Comparison of ENCODE assay signal across 10 cellular contexts in genomic region chr6:15427360-15428070, GRCh38.
DNase-seq lines count a peak whose midpoint lies in the region; ATAC-seq and TF ChIP-seq lines count a peak whose summit lies in the region.
"Had no signal": no experiment of that assay in that cellular context is flagged by ENCODE, and none has a peak within 500 bp of the region (broad histone marks: within the 10 kb centered on the region; RNA-seq: fewer than 3 reads in every experiment).

No MANE protein-coding gene starts in this region.

- peaks cover 10% of the 10 kb centered on the region for H3K36me3 Mint-ChIP-seq in nephron (ENCODE audit: low read depth)

- TF ChIP-seq CTCF in brain microvascular endothelial cell (IDR thresholded peaks at IDR 0.05; ENCODE audit: low read depth, low read length, missing control alignments) (no peak), nephron (IDR thresholded peaks at IDR 0.05; ENCODE audit: unreplicated experiment in 3 of 3) (no peak)

- H3K9me3 Mint-ChIP-seq in nephron = no peaks in the 10 kb centered on the region

- H3K27ac Mint-ChIP-seq in nephron = peak overlapping the region in 2 of 3 experiments; percentile 47 to 62

- no peak overlapping the region for H3K4me3 ChIP-seq in brain microvascular endothelial cell (ENCODE audit: low read depth, low read length)

- no peak overlapping the region for H3K27ac ChIP-seq in brain microvascular endothelial cell

- ATAC-seq in GM18873 (IDR thresholded peaks at IDR 0.05; ENCODE audit: low FRiP score, unreplicated experiment) = no peak
- ATAC-seq: Panc1 had no signal

- no peaks in the 10 kb centered on the region for H3K27me3 Mint-ChIP-seq in nephron (ENCODE audit: low read depth)

- in situ Hi-C loops in brain microvascular endothelial cell (cut with HindIII; ENCODE audit: low pct_ligation_motif_present, low sequenced_read_pairs) = no loop called here

- no peaks in the 10 kb centered on the region for H3K27me3 ChIP-seq in brain microvascular endothelial cell (replicated peaks)

- H3K4me1 Mint-ChIP-seq in nephron = peaks cover 62% of the 10 kb centered on the region

- DNase-seq in NCI-H82 (lab: John Stamatoyannopoulos, UW) (peak; percentile 19), NCI-H82 treated with DMSO at 0.1 percent for 48 hours (lab: John Stamatoyannopoulos, UW; ENCODE audit: unreplicated experiment) (no peak), NCI-H187 treated with DMSO at 0.1 percent for 48 hours (lab: John Stamatoyannopoulos, UW) (peak; percentile 64), brain microvascular endothelial cell (peak; percentile 47), cortex of kidney (lab: John Stamatoyannopoulos, UW) (no peak)
- DNase-seq in stimulated activated CD4-positive, alpha-beta T cell treated with anti-CD3 and anti-CD28 coated beads, Interleukin-1b, Interleukin-23, amount 100 ng/mL, for 48 hours = no peak
- DNase-seq: retina had no signal

- no peak overlapping the region for H3K4me3 Mint-ChIP-seq in nephron

- H3K36me3 ChIP-seq in brain microvascular endothelial cell (replicated peaks) = no peaks in the 10 kb centered on the region

Comparison
In these comparisons a context has a peak if more than half of its experiments do, and no peak if none do; other contexts are left out.
1. DNase-seq: peak in NCI-H82 (single experiment), NCI-H187 treated with DMSO at 0.1 percent for 48 hours (single experiment) and brain microvascular endothelial cell (single experiment); none in NCI-H82 treated with DMSO at 0.1 percent for 48 hours (single experiment), cortex of kidney (single experiment) and stimulated activated CD4-positive, alpha-beta T cell treated with anti-CD3 and anti-CD28 coated beads, Interleukin-1b, Interleukin-23, amount 100 ng/mL, for 48 hours (single experiment).